ENCODE assay signal across 8 cellular contexts in genomic region chr3:172129868-172130751, GRCh38.
DNase-seq lines count a peak whose midpoint lies in the region; ATAC-seq, FAIRE-seq and TF ChIP-seq lines count a peak whose summit lies in the region.

No MANE protein-coding gene starts in this region.

- no peaks in the 10 kb centered on the region for H3K9me3 ChIP-seq in A549

- no peak for TF ChIP-seq POLR2A in A549 (IDR thresholded peaks at IDR 0.05; ENCODE audit: low read length)

- 0 out of 3 replicates have a peak overlapping the region, but pooled peaks have one; percentile 12 for H3K4me3 ChIP-seq in A549

- peak overlapping the region; percentile 99 for H3K27ac Mint-ChIP-seq in MCF 10A (ENCODE audit: low read depth, unreplicated experiment)

- H3K36me3 Mint-ChIP-seq in MCF 10A (ENCODE audit: insufficient read depth, unreplicated experiment) = peaks cover 72% of the 10 kb centered on the region

- no peaks in the 10 kb centered on the region for H3K27me3 Mint-ChIP-seq in MCF 10A (ENCODE audit: insufficient read depth, unreplicated experiment)

- no TSS peak for BruUV-seq in MCF 10A (replicated peaks; lab: Mats Ljungman, UMichigan)

- H3K4me1 ChIP-seq in A549 = peaks cover 95% of the 10 kb centered on the region

- peak; percentile 84 to 97 for DNase-seq in A549 (ENCODE audit: low read depth in 1 of 2, low spot score in 1 of 2)
- peak; percentile 95 for DNase-seq in HS-5 (ENCODE audit: low read depth)
- peak; percentile 89 for DNase-seq in T1000 (lab: John Stamatoyannopoulos, UW)
- peak; percentile 98 for DNase-seq in MCF 10A (ENCODE audit: unreplicated experiment)
- DNase-seq in left colon = peak; percentile 61 to 86
- DNase-seq in stimulated activated CD8-positive, alpha-beta memory T cell treated with anti-CD3 and anti-CD28 coated beads, Interleukin-2, amount 100 ng/mL, for 48 hours (ENCODE audit: low read depth in 2 of 2) = peak; percentile 38 to 55

- peak; percentile 11 to 45; a peak in 2 of 5 replicates for TF ChIP-seq RAD21 in A549 (conservative IDR thresholded peaks at IDR 0.05 in 1 of 2, IDR thresholded peaks at IDR 0.05 in 1 of 2)

- peak overlapping the region; percentile 87 to 98 for H3K27ac ChIP-seq in A549

- H3K4me2 ChIP-seq in A549 = peak overlapping the region; percentile 68

- TF ChIP-seq EP300 in A549 (IDR thresholded peaks at IDR 0.05) = peak; percentile 80 to 90; a peak in 4 of 5 replicates

- POLR2A ChIA-PET in A549 (lab: Yijun Ruan, JAX) = interaction anchor here (0.7 to 3.2 kb wide), 3 partner anchors 10 to 20 kb away, joined by 3 to 24 read pairs (median 4); no protein-coding TSS in a partner anchor
- POLR2A ChIA-PET in MCF 10A (lab: Yijun Ruan, JAX) = interaction anchor here (0.5 to 5.3 kb wide), 21 partner anchors 10 to 1016 kb away, joined by 3 to 86 read pairs (median 5); partner anchors contain the start of gene FNDC3B

- 4% methylated on average over 17 of the region's 17 CpGs for WGBS in A549 (ENCODE audit: missing lambda C conversion rate)

- CTCF ChIA-PET in A549 (lab: Yijun Ruan, JAX) (interaction anchor here (1.0 to 1.6 kb wide), 5 partner anchors 8 to 211 kb away, joined by 3 to 5 read pairs (median 4); no protein-coding TSS in a partner anchor), MCF 10A (lab: Yijun Ruan, JAX) (interaction anchor here (0.6 to 1.3 kb wide), 4 partner anchors 23 to 1299 kb away, joined by 3 to 4 read pairs (median 3); no protein-coding TSS in a partner anchor)

- no peak for FAIRE-seq in A549 (lab: Jason Lieb, UNC)

- peak overlapping the region; percentile 48 for H3K4me3 Mint-ChIP-seq in MCF 10A (ENCODE audit: unreplicated experiment)

- H3K4me1 Mint-ChIP-seq in MCF 10A (ENCODE audit: insufficient read depth, unreplicated experiment) = peaks cover 36% of the 10 kb centered on the region

- ATAC-seq in A549 (peak; percentile 84 to 96), left colon (peak; percentile 85), GM21367 (IDR thresholded peaks at IDR 0.05; ENCODE audit: unreplicated experiment) (no peak), HG03442 (IDR thresholded peaks at IDR 0.05; ENCODE audit: unreplicated experiment) (no peak)

- H3K9me3 Mint-ChIP-seq in MCF 10A (ENCODE audit: unreplicated experiment) = no peaks in the 10 kb centered on the region

- intact Hi-C loops in MCF 10A (cut with micrococcal nuclease) = loop anchor here (1.0 to 10.0 kb wide), 5 partner anchors 10 to 175 kb away; no protein-coding TSS in a partner anchor
- intact Hi-C loops in left colon (cut with DNase I, micrococcal nuclease) = loop anchor here in 1 of 2 donors (10.0 kb wide), 1 partner anchor 75 kb away; no protein-coding TSS in a partner anchor

- TF ChIP-seq CTCF in A549 (IDR thresholded peaks at IDR 0.05) (no peak), MCF 10A (IDR thresholded peaks at IDR 0.05; ENCODE audit: unreplicated experiment) (no peak)

TF ChIP-seq in A549, 52 proteins besides CTCF, POLR2A, EP300 and RAD21:
- TF ChIP-seq JUNB (IDR thresholded peaks at IDR 0.05) (peak; percentile 92), TP53 (CRISPR knock-in tag; IDR thresholded peaks at IDR 0.05) (no peak), FOSL2 (IDR thresholded peaks at IDR 0.05) (peak; percentile 90), FOSL2 (CRISPR knock-in tag; IDR thresholded peaks at IDR 0.05) (peak; percentile 96), SMC3 (IDR thresholded peaks at IDR 0.05) (peak; percentile 20; the same call in 2 of the 3 replicates), CEBPB (IDR thresholded peaks at IDR 0.05) (peak; percentile 94 to 97), BCL3 (IDR thresholded peaks at IDR 0.05) (peak; percentile 90; the same call in 2 of the 3 replicates), NR3C1 (IDR thresholded peaks at IDR 0.05) (no peak), MAX (IDR thresholded peaks at IDR 0.05) (peak; percentile 66), NPAS2 (CRISPR knock-in tag; IDR thresholded peaks at IDR 0.05; ENCODE audit: borderline replicate concordance) (no peak), GATA3 (IDR thresholded peaks at IDR 0.05; ENCODE audit: borderline replicate concordance) (peak; percentile 85), PBX3 (IDR thresholded peaks at IDR 0.05) (0 out of 2 replicates have a peak, but pooled peaks have one; percentile 37), FOXS1 (CRISPR knock-in tag; IDR thresholded peaks at IDR 0.05) (no peak), JUN (IDR thresholded peaks at IDR 0.05) (peak; percentile 85 to 92; a peak in 4 of 5 replicates), HES2 (IDR thresholded peaks at IDR 0.05) (peak; percentile 59), RNF2 (IDR thresholded peaks at IDR 0.05; ENCODE audit: borderline replicate concordance, low read depth) (no peak)

Comparison
In these comparisons a context has a peak if more than half of its experiments do, and no peak if none do; other contexts are left out.
1. ATAC-seq: peak in A549 (2 of 2) and left colon (single experiment); none in GM21367 (single experiment) and HG03442 (single experiment).
2. DNase-seq: peak in every context shown above with its lines; median percentile 98 in MCF 10A; 95 in HS-5; 90 in A549; 89 in T1000; 74 in left colon; 46 in stimulated activated CD8-positive, alpha-beta memory T cell treated with anti-CD3 and anti-CD28 coated beads, Interleukin-2, amount 100 ng/mL, for 48 hours.